1 cellular context compared by ENCODE assay signal in genomic region chr14:84806627-84807026, GRCh38.
TF ChIP-seq lines count a peak whose summit lies in the region.

No MANE protein-coding gene starts in this region.

TF ChIP-seq in GM23338, 12 proteins besides CTCF, POLR2A, EP300 and RAD21 (continued from another document):
- TF ChIP-seq, protein P1, sequence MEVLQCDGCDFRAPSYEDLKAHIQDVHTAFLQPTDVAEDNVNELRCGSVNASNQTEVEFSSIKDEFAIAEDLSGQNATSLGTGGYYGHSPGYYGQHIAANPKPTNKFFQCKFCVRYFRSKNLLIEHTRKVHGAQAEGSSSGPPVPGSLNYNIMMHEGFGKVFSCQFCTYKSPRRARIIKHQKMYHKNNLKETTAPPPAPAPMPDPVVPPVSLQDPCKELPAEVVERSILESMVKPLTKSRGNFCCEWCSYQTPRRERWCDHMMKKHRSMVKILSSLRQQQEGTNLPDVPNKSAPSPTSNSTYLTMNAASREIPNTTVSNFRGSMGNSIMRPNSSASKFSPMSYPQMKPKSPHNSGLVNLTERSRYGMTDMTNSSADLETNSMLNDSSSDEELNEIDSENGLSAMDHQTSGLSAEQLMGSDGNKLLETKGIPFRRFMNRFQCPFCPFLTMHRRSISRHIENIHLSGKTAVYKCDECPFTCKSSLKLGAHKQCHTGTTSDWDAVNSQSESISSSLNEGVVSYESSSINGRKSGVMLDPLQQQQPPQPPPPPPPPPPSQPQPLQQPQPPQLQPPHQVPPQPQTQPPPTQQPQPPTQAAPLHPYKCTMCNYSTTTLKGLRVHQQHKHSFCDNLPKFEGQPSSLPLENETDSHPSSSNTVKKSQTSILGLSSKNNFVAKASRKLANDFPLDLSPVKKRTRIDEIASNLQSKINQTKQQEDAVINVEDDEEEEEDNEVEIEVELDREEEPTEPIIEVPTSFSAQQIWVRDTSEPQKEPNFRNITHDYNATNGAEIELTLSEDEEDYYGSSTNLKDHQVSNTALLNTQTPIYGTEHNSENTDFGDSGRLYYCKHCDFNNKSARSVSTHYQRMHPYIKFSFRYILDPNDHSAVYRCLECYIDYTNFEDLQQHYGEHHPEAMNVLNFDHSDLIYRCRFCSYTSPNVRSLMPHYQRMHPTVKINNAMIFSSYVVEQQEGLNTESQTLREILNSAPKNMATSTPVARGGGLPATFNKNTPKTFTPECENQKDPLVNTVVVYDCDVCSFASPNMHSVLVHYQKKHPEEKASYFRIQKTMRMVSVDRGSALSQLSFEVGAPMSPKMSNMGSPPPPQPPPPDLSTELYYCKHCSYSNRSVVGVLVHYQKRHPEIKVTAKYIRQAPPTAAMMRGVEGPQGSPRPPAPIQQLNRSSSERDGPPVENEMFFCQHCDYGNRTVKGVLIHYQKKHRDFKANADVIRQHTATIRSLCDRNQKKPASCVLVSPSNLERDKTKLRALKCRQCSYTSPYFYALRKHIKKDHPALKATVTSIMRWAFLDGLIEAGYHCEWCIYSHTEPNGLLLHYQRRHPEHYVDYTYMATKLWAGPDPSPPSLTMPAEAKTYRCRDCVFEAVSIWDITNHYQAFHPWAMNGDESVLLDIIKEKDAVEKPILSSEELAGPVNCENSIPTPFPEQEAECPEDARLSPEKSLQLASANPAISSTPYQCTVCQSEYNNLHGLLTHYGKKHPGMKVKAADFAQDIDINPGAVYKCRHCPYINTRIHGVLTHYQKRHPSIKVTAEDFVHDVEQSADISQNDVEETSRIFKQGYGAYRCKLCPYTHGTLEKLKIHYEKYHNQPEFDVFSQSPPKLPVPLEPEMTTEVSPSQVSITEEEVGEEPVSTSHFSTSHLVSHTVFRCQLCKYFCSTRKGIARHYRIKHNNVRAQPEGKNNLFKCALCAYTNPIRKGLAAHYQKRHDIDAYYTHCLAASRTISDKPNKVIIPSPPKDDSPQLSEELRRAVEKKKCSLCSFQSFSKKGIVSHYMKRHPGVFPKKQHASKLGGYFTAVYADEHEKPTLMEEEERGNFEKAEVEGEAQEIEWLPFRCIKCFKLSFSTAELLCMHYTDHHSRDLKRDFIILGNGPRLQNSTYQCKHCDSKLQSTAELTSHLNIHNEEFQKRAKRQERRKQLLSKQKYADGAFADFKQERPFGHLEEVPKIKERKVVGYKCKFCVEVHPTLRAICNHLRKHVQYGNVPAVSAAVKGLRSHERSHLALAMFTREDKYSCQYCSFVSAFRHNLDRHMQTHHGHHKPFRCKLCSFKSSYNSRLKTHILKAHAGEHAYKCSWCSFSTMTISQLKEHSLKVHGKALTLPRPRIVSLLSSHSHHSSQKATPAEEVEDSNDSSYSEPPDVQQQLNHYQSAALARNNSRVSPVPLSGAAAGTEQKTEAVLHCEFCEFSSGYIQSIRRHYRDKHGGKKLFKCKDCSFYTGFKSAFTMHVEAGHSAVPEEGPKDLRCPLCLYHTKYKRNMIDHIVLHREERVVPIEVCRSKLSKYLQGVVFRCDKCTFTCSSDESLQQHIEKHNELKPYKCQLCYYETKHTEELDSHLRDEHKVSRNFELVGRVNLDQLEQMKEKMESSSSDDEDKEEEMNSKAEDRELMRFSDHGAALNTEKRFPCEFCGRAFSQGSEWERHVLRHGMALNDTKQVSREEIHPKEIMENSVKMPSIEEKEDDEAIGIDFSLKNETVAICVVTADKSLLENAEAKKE (CRISPR knock-in tag; IDR thresholded peaks at IDR 0.05): no peak
- TF ChIP-seq NANOG (IDR thresholded peaks at IDR 0.05; ENCODE audit: borderline replicate concordance) (no peak), ZNF114 (CRISPR knock-in tag; IDR thresholded peaks at IDR 0.05) (no peak), ETS1 (IDR thresholded peaks at IDR 0.05) (no peak)
